ENCODE assay signal across 18 cellular contexts in genomic region chr1:47181955-47182680, GRCh38. TPM values are rescaled to one million over a fixed set of nuclear protein-coding genes. Genes with fewer than 3 reads are reported as not detected.
A peak's percentile ranks its signal among the peaks of the same experiment; 100 is the strongest.
DNase-seq lines count a peak whose midpoint lies in the region; TF ChIP-seq lines count a peak whose summit lies in the region.
"Had no signal": no experiment of that assay in that cellular context is flagged by ENCODE, and none has a peak within 500 bp of the region (broad histone marks: within the 10 kb centered on the region; RNA-seq: fewer than 3 reads in every experiment).

No MANE protein-coding gene starts in this region.

- H3K14ac ChIP-seq in mesenchymal stem cell (ENCODE audit: low read length in 2 of 2), result no peak overlapping the region

- H3K9me3 ChIP-seq in mesenchymal stem cell (ENCODE audit: control insufficient read depth, low read length), result no peaks in the 10 kb centered on the region
- H3K9me3 ChIP-seq: SK-N-SH had no signal

- no peak overlapping the region for H4K8ac ChIP-seq in mesenchymal stem cell (ENCODE audit: low read length)

- H3K4me2 ChIP-seq in mesenchymal stem cell (ENCODE audit: low read length, poor library complexity, severe bottlenecking), result no peak overlapping the region
- H3K4me2 ChIP-seq: SK-N-SH had no signal

- peaks cover 0 to 29% of the 10 kb centered on the region in 2 experiments for H3K27me3 ChIP-seq in mesenchymal stem cell (ENCODE audit: control insufficient read depth in 1 of 2, insufficient read depth in 1 of 2, low read length in 2 of 2)

- H2BK120ac ChIP-seq in mesenchymal stem cell (ENCODE audit: low read depth, low read length), result no peak overlapping the region

- no peak overlapping the region for H2BK12ac ChIP-seq in mesenchymal stem cell (ENCODE audit: low read length in 2 of 2)

- H3K4me1 ChIP-seq in mesenchymal stem cell (ENCODE audit: control insufficient read depth, insufficient read depth, low read depth, low read length), result peaks cover 34% of the 10 kb centered on the region

- no peaks in the 10 kb centered on the region for H3K9me3 Mint-ChIP-seq in activated naive CD4-positive, alpha-beta T cell treated with anti-CD3 and anti-CD28 coated beads, Interleukin-2, amount 10 ng/mL, durations not matched to agents 7 days and 5 days
- H3K9me3 Mint-ChIP-seq: activated naive CD8-positive, alpha-beta T cell treated with anti-CD3 and anti-CD28 coated beads, Interleukin-2, amount 50 U/mL, for 24 hours; dendritic cell treated with granulocyte-macrophage colony-stimulating factor and Interleukin-4, amounts not matched to agents 40 ng/mL and 50 ng/mL, for 4 days; stimulated activated memory B cell treated with anti-CD40 and anti-IgM and Interleukin-4, amounts not matched to agents 10 μg/mL and 1 μg/mL and 100 μg/mL, for 72 hours had no signal

- H2AK5ac ChIP-seq in mesenchymal stem cell (ENCODE audit: low read length, severe bottlenecking), result peak overlapping the region; percentile 20

- no peak overlapping the region for H3K4ac ChIP-seq in mesenchymal stem cell (ENCODE audit: low read depth in 1 of 2, low read length in 2 of 2)

- H3K36me3 ChIP-seq in mesenchymal stem cell (ENCODE audit: control insufficient read depth in 1 of 2, insufficient read depth in 2 of 2, low read depth in 1 of 2, low read length in 2 of 2), result no peaks in the 10 kb centered on the region
- H3K36me3 ChIP-seq: WERI-Rb-1 had no signal

- H2BK5ac ChIP-seq in mesenchymal stem cell (ENCODE audit: low read depth, low read length, poor library complexity, severe bottlenecking), result no peak overlapping the region

- no peak overlapping the region for H3K4me3 Mint-ChIP-seq in activated naive CD4-positive, alpha-beta T cell treated with anti-CD3 and anti-CD28 coated beads, Interleukin-2, amount 10 ng/mL, durations not matched to agents 7 days and 5 days
- H3K4me3 Mint-ChIP-seq: activated naive CD8-positive, alpha-beta T cell treated with anti-CD3 and anti-CD28 coated beads, Interleukin-2, amount 50 U/mL, for 24 hours; dendritic cell treated with granulocyte-macrophage colony-stimulating factor and Interleukin-4, amounts not matched to agents 40 ng/mL and 50 ng/mL, for 4 days; stimulated activated memory B cell treated with anti-CD40 and anti-IgM and Interleukin-4, amounts not matched to agents 10 μg/mL and 1 μg/mL and 100 μg/mL, for 72 hours had no signal

- peaks cover 4% of the 10 kb centered on the region for H3K4me1 Mint-ChIP-seq in activated naive CD4-positive, alpha-beta T cell treated with anti-CD3 and anti-CD28 coated beads, Interleukin-2, amount 10 ng/mL, durations not matched to agents 7 days and 5 days

- CTCF ChIA-PET in activated naive CD4-positive, alpha-beta T cell treated with anti-CD3 and anti-CD28 coated beads, Interleukin-2, amount 10 ng/mL, durations not matched to agents 7 days and 5 days (lab: Charles Lee), result interaction anchor here (8.3 kb wide), 1 partner anchor 9 kb away, joined by 102 read pairs; the partner anchor contains the start of gene PDZK1IP1

- no peaks in the 10 kb centered on the region for H3K79me1 ChIP-seq in mesenchymal stem cell (replicated peaks; ENCODE audit: low read length, poor library complexity, severe bottlenecking)

- H4K91ac ChIP-seq in mesenchymal stem cell (ENCODE audit: low read length), result no peak overlapping the region

- no peak overlapping the region for H3K23ac ChIP-seq in mesenchymal stem cell (ENCODE audit: low read length in 2 of 2)

- H3K9ac ChIP-seq in mesenchymal stem cell (ENCODE audit: low read length), result no peak overlapping the region
- H3K9ac ChIP-seq: SK-N-SH had no signal

- H3K27ac ChIP-seq in mesenchymal stem cell (ENCODE audit: low read length, poor library complexity, severe bottlenecking) (no peak overlapping the region), caudate nucleus (ENCODE audit: low read depth, low read length) (no peak overlapping the region)
- H3K27ac ChIP-seq: WERI-Rb-1 had no signal

- no peak overlapping the region for H3K27ac Mint-ChIP-seq in activated naive CD4-positive, alpha-beta T cell treated with anti-CD3 and anti-CD28 coated beads, Interleukin-2, amount 10 ng/mL, durations not matched to agents 7 days and 5 days
- H3K27ac Mint-ChIP-seq: activated naive CD8-positive, alpha-beta T cell treated with anti-CD3 and anti-CD28 coated beads, Interleukin-2, amount 50 U/mL, for 24 hours; dendritic cell treated with granulocyte-macrophage colony-stimulating factor and Interleukin-4, amounts not matched to agents 40 ng/mL and 50 ng/mL, for 4 days; stimulated activated memory B cell treated with anti-CD40 and anti-IgM and Interleukin-4, amounts not matched to agents 10 μg/mL and 1 μg/mL and 100 μg/mL, for 72 hours had no signal

- peak; percentile 5 for DNase-seq in D341Med (ENCODE audit: low spot score)
- peak; percentile 19 for DNase-seq in MV-4-11 (lab: John Stamatoyannopoulos, UW)
- peak; percentile 42 for DNase-seq in choroid plexus epithelial cell (ENCODE audit: low read depth)
- no peak for DNase-seq in mesenchymal stem cell
- no peak for DNase-seq in caudate nucleus (lab: John Stamatoyannopoulos, UW)
- no peak for DNase-seq in activated naive CD4-positive, alpha-beta T cell treated with anti-CD3 and anti-CD28 coated beads, Interleukin-2, amount 10 ng/mL, durations not matched to agents 7 days and 5 days
- DNase-seq in SHP77 treated with DMSO at 0.1 percent for 48 hours (lab: John Stamatoyannopoulos, UW), result no peak
- no peak for DNase-seq in LoVo (ENCODE audit: low spot score)
- DNase-seq: activated naive CD8-positive, alpha-beta T cell treated with anti-CD3 and anti-CD28 coated beads, Interleukin-2, amount 50 U/mL, for 24 hours; activated T-cell treated with anti-CD3 and anti-CD28 coated beads for 4 hours; NCI-H1417 treated with DMSO at 0.1 percent for 48 hours; NCI-H69; stimulated activated CD4-positive, alpha-beta T cell treated with anti-CD3 and anti-CD28 coated beads, Interleukin-2, amount 100 ng/mL, for 48 hours; WERI-Rb-1 had no signal

- H2AFZ ChIP-seq in mesenchymal stem cell (ENCODE audit: low read depth, low read length), result no peak overlapping the region

- H3K18ac ChIP-seq in mesenchymal stem cell (ENCODE audit: low read depth in 1 of 2, low read length in 2 of 2), result no peak overlapping the region

- H3K36me3 Mint-ChIP-seq in activated naive CD4-positive, alpha-beta T cell treated with anti-CD3 and anti-CD28 coated beads, Interleukin-2, amount 10 ng/mL, durations not matched to agents 7 days and 5 days, result no peaks in the 10 kb centered on the region
- H3K36me3 Mint-ChIP-seq: stimulated activated memory B cell treated with anti-CD40 and anti-IgM and Interleukin-4, amounts not matched to agents 10 μg/mL and 1 μg/mL and 100 μg/mL, for 72 hours had no signal

- no peak overlapping the region for H2BK15ac ChIP-seq in mesenchymal stem cell (ENCODE audit: low read depth, poor library complexity, severe bottlenecking)

- H3K4me3 ChIP-seq in choroid plexus epithelial cell (ENCODE audit: low read depth, low read length) (no peak overlapping the region), mesenchymal stem cell (ENCODE audit: insufficient read depth in 1 of 2, low read depth in 1 of 2, low read length in 2 of 2) (no peak overlapping the region)

- TF ChIP-seq CTCF in choroid plexus epithelial cell (conservative IDR thresholded peaks at IDR 0.05; ENCODE audit: low read depth, low read length), result no peak

- peaks cover 56% of the 10 kb centered on the region for H3K27me3 Mint-ChIP-seq in activated naive CD4-positive, alpha-beta T cell treated with anti-CD3 and anti-CD28 coated beads, Interleukin-2, amount 10 ng/mL, durations not matched to agents 7 days and 5 days

- 62% methylated on average over 5 of the region's 7 CpGs for WGBS in mesenchymal stem cell

RNA-seq across cellular contexts. Expression of gene PDZK1IP1, which starts 7.7 kb away (rescaled TPM):
- not detected for polyA plus RNA-seq in mesenchymal stem cell (2013, experiment 1 of 2)
- polyA plus RNA-seq in mesenchymal stem cell (2013, experiment 2 of 2), result not detected
- polyA plus RNA-seq: BJ, SK-N-SH had no signal

RNA-seq across cellular contexts. Expression of gene CYP4A22, which starts 44.9 kb away (rescaled TPM):
- not detected for polyA plus RNA-seq in mesenchymal stem cell (2013, experiment 1 of 2)
- polyA plus RNA-seq in mesenchymal stem cell (2013, experiment 2 of 2), result not detected
- polyA plus RNA-seq: BJ, SK-N-SH had no signal

RNA-seq across cellular contexts. Expression of gene TAL1, which starts 49.9 kb away (rescaled TPM):
- polyA plus RNA-seq in mesenchymal stem cell (2013, experiment 1 of 2), result not detected
- polyA plus RNA-seq in mesenchymal stem cell (2013, experiment 2 of 2), result not detected
- polyA plus RNA-seq: BJ, SK-N-SH had no signal

Comparison
In these comparisons a context has a peak if more than half of its experiments do, and no peak if none do; other contexts are left out.
1. DNase-seq: peak in D341Med (single experiment), MV-4-11 (single experiment) and choroid plexus epithelial cell (single experiment); none in mesenchymal stem cell (single experiment), caudate nucleus (0 of 61), activated naive CD4-positive, alpha-beta T cell treated with anti-CD3 and anti-CD28 coated beads, Interleukin-2, amount 10 ng/mL, durations not matched to agents 7 days and 5 days (single experiment), SHP77 treated with DMSO at 0.1 percent for 48 hours (single experiment) and LoVo (single experiment).